ENCODE assay signal across 8 cellular contexts in genomic region chrX:84501798-84502628, GRCh38. TPM values are rescaled to one million over a fixed set of nuclear protein-coding genes. Genes with fewer than 3 reads are reported as not detected.
DNase-seq lines count a peak whose midpoint lies in the region; FAIRE-seq and TF ChIP-seq lines count a peak whose summit lies in the region.

TSS of gene HDX (minus strand) at chrX:84502453. CDS start at chrX:84475397, 27,056 bp downstream.

- H3K36me3 ChIP-seq in iPS-18a (ENCODE audit: control insufficient read depth, low read depth, low read length) (no peaks in the 10 kb centered on the region), sigmoid colon (no peaks in the 10 kb centered on the region)

- peak within 1 kb of the TSS; percentile 96 for H3K27ac Mint-ChIP-seq in HFFc6

- WGBS in sigmoid colon, 2 donors: 0 to 2% methylated on average over 38 of the region's 38 CpGs

- H3K36me3 Mint-ChIP-seq in HFFc6 (ENCODE audit: low read depth): no peaks in the 10 kb centered on the region

- in situ Hi-C loops in KBM-7 (cut with MboI; ENCODE audit: low pct_unique_long_range_greater_than_20kb, low sequenced_read_pairs): no loop called here

- H3K9me3 ChIP-seq in iPS-18a (ENCODE audit: control insufficient read depth, low read depth, low read length): peaks cover 8% of the 10 kb centered on the region
- no peaks in the 10 kb centered on the region for H3K9me3 ChIP-seq in sigmoid colon

- intact Hi-C loops in sigmoid colon (cut with DNase I): no loop called here

- H3K27me3 Mint-ChIP-seq in HFFc6 (ENCODE audit: insufficient read depth): no peaks in the 10 kb centered on the region

- H3K9ac ChIP-seq in iPS-18a (ENCODE audit: low read length): peak within 1 kb of the TSS; percentile 88

- H3K27me3 ChIP-seq in iPS-18a (ENCODE audit: control insufficient read depth, insufficient read depth, low read length) (no peaks in the 10 kb centered on the region), sigmoid colon (no peaks in the 10 kb centered on the region)

- H3K4me3 ChIP-seq in iPS-18a (ENCODE audit: low read length): peak within 1 kb of the TSS; percentile 83
- peak within 1 kb of the TSS; percentile 45 to 63 (median 56) for H3K4me3 ChIP-seq in sigmoid colon

- H3K4me1 ChIP-seq in iPS-18a (ENCODE audit: control insufficient read depth, low read depth, low read length) (no peaks in the 10 kb centered on the region), sigmoid colon (no peaks in the 10 kb centered on the region)

- H3K27ac ChIP-seq in iPS-18a (ENCODE audit: low read length): peak within 1 kb of the TSS; percentile 84
- peak within 1 kb of the TSS; percentile 87 to 91 (median 90) for H3K27ac ChIP-seq in sigmoid colon

- peaks cover 9% of the 10 kb centered on the region for H3K4me1 Mint-ChIP-seq in HFFc6 (ENCODE audit: low read depth)

- peak within 1 kb of the TSS; percentile 96 for H3K4me3 Mint-ChIP-seq in HFFc6

- no peaks in the 10 kb centered on the region for H3K9me3 Mint-ChIP-seq in HFFc6

- TF ChIP-seq CTCF in HFFc6 (IDR thresholded peaks at IDR 0.05): no peak
- TF ChIP-seq CTCF in sigmoid colon (IDR thresholded peaks at IDR 0.05): no peak

- TF ChIP-seq POLR2A in sigmoid colon (IDR thresholded peaks at IDR 0.05): no peak

- TF ChIP-seq EP300 in sigmoid colon (IDR thresholded peaks at IDR 0.05): no peak

- peak; percentile 90 for FAIRE-seq in G401.6 (lab: Jason Lieb, UNC)

- DNase-seq in HFFc6 (peak; percentile 74), NCI-H146 treated with DMSO at 0.1 percent for 48 hours (lab: John Stamatoyannopoulos, UW; ENCODE audit: unreplicated experiment) (peak; percentile 63), UCSD-AML1 (lab: John Stamatoyannopoulos, UW; ENCODE audit: unreplicated experiment) (peak; percentile 82), brain pericyte (ENCODE audit: low read depth, low spot score) (peak; percentile 62), sigmoid colon (peak; percentile 92), KBM-7 (no peak)

RNA-seq across cellular contexts. Expression of gene HDX, which starts in this region (rescaled TPM):
- 1 to 10 TPM; 1.3 to 1.9 (median 1.7) TPM for total RNA-seq in HFFc6 (2021; fragmentation: NEBNext Ultra II Directional; extraction: Animal tissue kit (Norgen Biotek cat#: 25700))
- total RNA-seq in sigmoid colon: 1 to 10 TPM; 4.3 to 9.1 (median 6.8) TPM
- polyA plus RNA-seq in sigmoid colon: under 1 TPM; 0.23 to 0.77 (median 0.60) TPM
